In genomic region chrX:20654596-20655106, GRCh38 we compare ENCODE assay signal across 30 cellular contexts.
"Had no signal": no experiment of that assay in that cellular context is flagged by ENCODE, and none has a peak within 500 bp of the region (broad histone marks: within the 10 kb centered on the region; RNA-seq: fewer than 3 reads in every experiment).

No MANE protein-coding gene starts in this region.

- H3K27ac ChIP-seq: neutrophil, ovary, sigmoid colon, upper lobe of left lung, vagina, WERI-Rb-1 had no signal

- FAIRE-seq: frontal cortex had no signal

- DNase-seq: activated CD4-positive, alpha-beta memory T cell treated with anti-CD3 and anti-CD28 coated beads for 36 hours; activated CD4-positive, alpha-beta T cell treated with anti-CD3 and anti-CD28 coated beads, Interleukin-2, amount 10 ng/mL, durations not matched to agents 24 days and 14 days; activated CD8-positive, alpha-beta memory T cell treated with anti-CD3 and anti-CD28 coated beads, Interleukin-2, amount 50 U/mL, for 4 hours; activated gamma-delta T cell; activated naive CD4-positive, alpha-beta T cell treated with anti-CD3 and anti-CD28 coated beads, Interleukin-2, amount 10 ng/mL, durations not matched to agents 7 days and 5 days; activated naive CD8-positive, alpha-beta T cell treated with anti-CD3 and anti-CD28 coated beads, Interleukin-2, amount 10 ng/mL, durations not matched to agents 7 days and 5 days; activated T-cell treated with anti-CD3 and anti-CD28 coated beads, Interleukin-2, amount 50 U/mL, for 24 hours; amniotic stem cell; dermis blood vessel endothelial cell; effector CD4-positive, alpha-beta T cell; islet precursor cell; left cardiac atrium; left ventricle myocardium superior; ovary; sigmoid colon; stimulated activated CD4-positive, alpha-beta T cell treated with anti-CD3 and anti-CD28 coated beads, Interleukin-1b, Interleukin-23, amount 100 ng/mL, for 48 hours; stimulated activated CD4-positive, alpha-beta T cell treated with anti-CD3 and anti-CD28 coated beads, Interleukin-4, amount 100 ng/mL, for 4 hours; stimulated activated CD8-positive, alpha-beta memory T cell treated with anti-CD3 and anti-CD28 coated beads, Interleukin-4, amount 100 ng/mL, for 48 hours; stimulated activated naive CD8-positive, alpha-beta T cell treated with anti-CD3 and anti-CD28 coated beads, Interleukin-15, amount 100 ng/mL, for 72 hours; substantia nigra; SW 1271; T-helper 9 cell; upper lobe of left lung; WERI-Rb-1 had no signal

- H3K4me2 ChIP-seq: smooth muscle cell had no signal

- H3K4me1 ChIP-seq: sigmoid colon, upper lobe of left lung, vagina had no signal

- H3K4me3 ChIP-seq: ovary, sigmoid colon, smooth muscle cell, upper lobe of left lung, vagina had no signal

- H3K9me3 ChIP-seq: neutrophil, ovary, sigmoid colon, upper lobe of left lung, vagina had no signal

- H3K36me3 ChIP-seq: neutrophil, ovary, sigmoid colon, upper lobe of left lung, vagina, WERI-Rb-1 had no signal

- H3K27me3 ChIP-seq: neutrophil, ovary, sigmoid colon, upper lobe of left lung, vagina had no signal

- ATAC-seq: activated CD4-positive, CD25-positive, alpha-beta regulatory T cell treated with anti-CD3 and anti-CD28 coated beads, Interleukin-2, amount 50 U/mL, for 24 hours; left cardiac atrium; left ventricle myocardium superior; stimulated activated memory B cell treated with anti-CD40 and anti-IgM and Interleukin-4, amounts not matched to agents 10 μg/mL and 1 μg/mL and 100 μg/mL, for 72 hours; stimulated activated naive CD8-positive, alpha-beta T cell treated with anti-CD3 and anti-CD28 coated beads, Interleukin-15, amount 100 ng/mL, for 72 hours had no signal
